ENCODE assay signal across 16 cellular contexts in the genomic region with DNA sequence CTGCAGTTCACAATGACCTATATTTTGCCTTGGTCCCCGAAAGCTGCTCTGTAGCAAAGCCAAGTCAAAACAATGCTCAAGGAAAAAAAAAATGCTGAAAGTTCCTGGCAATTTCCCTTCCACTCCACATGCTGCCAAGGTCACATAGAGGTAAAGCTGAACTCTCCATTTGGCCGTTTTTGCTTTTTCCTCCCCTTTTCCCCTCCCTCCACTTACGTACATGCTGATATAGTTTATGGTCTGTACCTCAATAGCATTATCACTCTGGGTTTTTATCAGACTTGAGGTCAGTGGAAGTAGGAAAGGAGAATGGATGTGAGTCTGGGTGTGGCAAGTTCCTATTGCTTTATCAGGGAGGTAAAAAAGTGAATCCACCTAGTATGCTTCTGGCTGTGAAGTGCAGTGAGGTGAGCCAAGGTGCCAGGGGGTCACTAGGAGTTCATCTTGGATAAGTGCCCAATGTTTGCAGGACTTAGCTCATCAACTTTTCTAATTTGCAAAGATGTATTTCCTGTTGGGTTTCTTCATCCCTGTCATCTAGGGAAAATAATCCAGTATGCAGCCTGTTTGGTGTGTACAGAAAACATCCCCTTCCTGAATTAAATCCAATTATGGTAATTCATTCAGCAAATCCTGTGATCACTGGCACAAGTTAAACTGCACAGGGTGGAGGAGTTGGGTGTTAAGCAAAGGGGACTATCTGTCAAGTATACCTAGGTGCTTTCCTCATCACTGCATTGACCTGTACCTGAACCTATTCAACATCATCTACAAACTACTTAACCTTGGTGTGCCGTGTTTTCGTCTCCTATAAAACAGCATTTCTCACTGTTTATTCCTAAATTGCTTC.
DNase-seq lines count a peak whose midpoint lies in the region; ATAC-seq, FAIRE-seq and TF ChIP-seq lines count a peak whose summit lies in the region.
"Had no signal": no experiment of that assay in that cellular context is flagged by ENCODE, and none has a peak within 500 bp of the region (broad histone marks: within the 10 kb centered on the region; RNA-seq: fewer than 3 reads in every experiment).

No MANE protein-coding gene starts in this region.

- H3K36me3 Mint-ChIP-seq in activated CD8-positive, alpha-beta T cell treated with anti-CD3 and anti-CD28 coated beads, Interleukin-2, amount 10 ng/mL, durations not matched to agents 7 days and 5 days (ENCODE audit: low read depth) = no peaks in the 10 kb centered on the region

- H3K9me3 Mint-ChIP-seq in activated CD8-positive, alpha-beta T cell treated with anti-CD3 and anti-CD28 coated beads, Interleukin-2, amount 10 ng/mL, durations not matched to agents 7 days and 5 days (ENCODE audit: insufficient read depth) = no peaks in the 10 kb centered on the region
- H3K9me3 Mint-ChIP-seq: activated naive CD8-positive, alpha-beta T cell treated with anti-CD3 and anti-CD28 coated beads for 36 hours had no signal

- POLR2A ChIA-PET in activated CD8-positive, alpha-beta T cell treated with anti-CD3 and anti-CD28 coated beads, Interleukin-2, amount 10 ng/mL, durations not matched to agents 7 days and 5 days (lab: Charles Lee) = no interaction called here

- H3K27ac Mint-ChIP-seq in activated CD8-positive, alpha-beta T cell treated with anti-CD3 and anti-CD28 coated beads, Interleukin-2, amount 10 ng/mL, durations not matched to agents 7 days and 5 days = no peak overlapping the region
- H3K27ac Mint-ChIP-seq: activated CD4-positive, alpha-beta T cell treated with anti-CD3 and anti-CD28 coated beads for 36 hours; activated naive CD8-positive, alpha-beta T cell treated with anti-CD3 and anti-CD28 coated beads for 36 hours had no signal

- H3K27ac ChIP-seq in small intestine (ENCODE audit: low read depth in 1 of 2, low read length in 1 of 2) = peak overlapping the region in 1 of 2 donors; percentile 5

- peak; percentile 75 for FAIRE-seq in small intestine (lab: Jason Lieb, UNC)

- H3K4me3 Mint-ChIP-seq in activated CD8-positive, alpha-beta T cell treated with anti-CD3 and anti-CD28 coated beads, Interleukin-2, amount 10 ng/mL, durations not matched to agents 7 days and 5 days = no peak overlapping the region
- H3K4me3 Mint-ChIP-seq: activated CD4-positive, alpha-beta T cell treated with anti-CD3 and anti-CD28 coated beads for 36 hours; activated naive CD8-positive, alpha-beta T cell treated with anti-CD3 and anti-CD28 coated beads for 36 hours had no signal

- peaks cover 8 to 9% of the 10 kb centered on the region in 2 donors for H3K4me1 ChIP-seq in small intestine (ENCODE audit: control insufficient read depth in 2 of 2, insufficient read depth in 1 of 2, low read depth in 1 of 2, low read length in 1 of 2)

- ATAC-seq in HG03342 (IDR thresholded peaks at IDR 0.05; ENCODE audit: unreplicated experiment) (no peak), GM21723 (IDR thresholded peaks at IDR 0.05; ENCODE audit: unreplicated experiment) (no peak)
- no peak for ATAC-seq in activated CD8-positive, alpha-beta T cell treated with anti-CD3 and anti-CD28 coated beads, Interleukin-2, amount 10 ng/mL, durations not matched to agents 7 days and 5 days
- ATAC-seq: activated CD4-positive, alpha-beta T cell treated with anti-CD3 and anti-CD28 coated beads for 36 hours; HCT116 had no signal

- no peaks in the 10 kb centered on the region for H3K36me3 ChIP-seq in small intestine (ENCODE audit: control insufficient read depth in 2 of 2, insufficient read depth in 2 of 2, low read length in 2 of 2)

- H3K4me3 ChIP-seq in astrocyte of the cerebellum (ENCODE audit: low read depth, low read length) (no peak overlapping the region), small intestine (ENCODE audit: low read depth in 1 of 2, low read length in 2 of 2) (no peak overlapping the region)

- DNase-seq in SIG-M5 treated with dmso at 0.1 percent for 504 hours (lab: John Stamatoyannopoulos, UW; ENCODE audit: unreplicated experiment) (peak; percentile 9), SIG-M5 (lab: John Stamatoyannopoulos, UW) (no peak), astrocyte of the cerebellum (ENCODE audit: low read depth) (peak; percentile 6), iris pigment epithelial cell (ENCODE audit: low read depth) (peak; percentile 40), small intestine (peak; percentile 94)
- DNase-seq in activated CD8-positive, alpha-beta T cell treated with anti-CD3 and anti-CD28 coated beads, Interleukin-2, amount 10 ng/mL, durations not matched to agents 7 days and 5 days = no peak
- DNase-seq: activated CD4-positive, alpha-beta T cell treated with anti-CD3 and anti-CD28 coated beads for 36 hours; activated naive CD8-positive, alpha-beta T cell treated with anti-CD3 and anti-CD28 coated beads for 36 hours; activated T-cell treated with anti-CD3 and anti-CD28 coated beads, Interleukin-2, amount 50 U/mL, for 1 hour; DND-41; NCI-H2081 treated with DMSO at 0.1 percent for 48 hours; posterior cingulate gyrus; T-helper 1 cell had no signal

- no peak for TF ChIP-seq CTCF in astrocyte of the cerebellum (IDR thresholded peaks at IDR 0.05; ENCODE audit: low read depth, low read length, missing control alignments)

- H3K27me3 ChIP-seq in small intestine (ENCODE audit: control insufficient read depth in 2 of 2, insufficient read depth in 2 of 2, low read length in 2 of 2) = no peaks in the 10 kb centered on the region

- CTCF ChIA-PET in activated CD8-positive, alpha-beta T cell treated with anti-CD3 and anti-CD28 coated beads, Interleukin-2, amount 10 ng/mL, durations not matched to agents 7 days and 5 days (lab: Charles Lee) = no interaction called here

- no peaks in the 10 kb centered on the region for H3K9me3 ChIP-seq in small intestine (ENCODE audit: control insufficient read depth, low read depth)

- H3K4me1 Mint-ChIP-seq in activated CD8-positive, alpha-beta T cell treated with anti-CD3 and anti-CD28 coated beads, Interleukin-2, amount 10 ng/mL, durations not matched to agents 7 days and 5 days (ENCODE audit: low read depth) = no peaks in the 10 kb centered on the region
- H3K4me1 Mint-ChIP-seq: activated CD4-positive, alpha-beta T cell treated with anti-CD3 and anti-CD28 coated beads for 36 hours; activated naive CD8-positive, alpha-beta T cell treated with anti-CD3 and anti-CD28 coated beads for 36 hours had no signal

- WGBS in small intestine, 3 donors = 18 to 43% (median 29%) methylated on average over 5 of the region's 5 CpGs

- in situ Hi-C loops in astrocyte of the cerebellum (cut with HindIII; ENCODE audit: low sequenced_read_pairs) = no loop called here

- no peaks in the 10 kb centered on the region for H3K27me3 Mint-ChIP-seq in activated CD8-positive, alpha-beta T cell treated with anti-CD3 and anti-CD28 coated beads, Interleukin-2, amount 10 ng/mL, durations not matched to agents 7 days and 5 days (ENCODE audit: low read depth)
- H3K27me3 Mint-ChIP-seq: activated CD4-positive, alpha-beta T cell treated with anti-CD3 and anti-CD28 coated beads for 36 hours; activated naive CD8-positive, alpha-beta T cell treated with anti-CD3 and anti-CD28 coated beads for 36 hours had no signal

Comparison
In these comparisons a context has a peak if more than half of its experiments do, and no peak if none do; other contexts are left out.
1. DNase-seq: peak in SIG-M5 treated with dmso at 0.1 percent for 504 hours (single experiment), astrocyte of the cerebellum (single experiment), iris pigment epithelial cell (single experiment) and small intestine (single experiment); none in SIG-M5 (single experiment) and activated CD8-positive, alpha-beta T cell treated with anti-CD3 and anti-CD28 coated beads, Interleukin-2, amount 10 ng/mL, durations not matched to agents 7 days and 5 days (single experiment).